In the genomic region with DNA sequence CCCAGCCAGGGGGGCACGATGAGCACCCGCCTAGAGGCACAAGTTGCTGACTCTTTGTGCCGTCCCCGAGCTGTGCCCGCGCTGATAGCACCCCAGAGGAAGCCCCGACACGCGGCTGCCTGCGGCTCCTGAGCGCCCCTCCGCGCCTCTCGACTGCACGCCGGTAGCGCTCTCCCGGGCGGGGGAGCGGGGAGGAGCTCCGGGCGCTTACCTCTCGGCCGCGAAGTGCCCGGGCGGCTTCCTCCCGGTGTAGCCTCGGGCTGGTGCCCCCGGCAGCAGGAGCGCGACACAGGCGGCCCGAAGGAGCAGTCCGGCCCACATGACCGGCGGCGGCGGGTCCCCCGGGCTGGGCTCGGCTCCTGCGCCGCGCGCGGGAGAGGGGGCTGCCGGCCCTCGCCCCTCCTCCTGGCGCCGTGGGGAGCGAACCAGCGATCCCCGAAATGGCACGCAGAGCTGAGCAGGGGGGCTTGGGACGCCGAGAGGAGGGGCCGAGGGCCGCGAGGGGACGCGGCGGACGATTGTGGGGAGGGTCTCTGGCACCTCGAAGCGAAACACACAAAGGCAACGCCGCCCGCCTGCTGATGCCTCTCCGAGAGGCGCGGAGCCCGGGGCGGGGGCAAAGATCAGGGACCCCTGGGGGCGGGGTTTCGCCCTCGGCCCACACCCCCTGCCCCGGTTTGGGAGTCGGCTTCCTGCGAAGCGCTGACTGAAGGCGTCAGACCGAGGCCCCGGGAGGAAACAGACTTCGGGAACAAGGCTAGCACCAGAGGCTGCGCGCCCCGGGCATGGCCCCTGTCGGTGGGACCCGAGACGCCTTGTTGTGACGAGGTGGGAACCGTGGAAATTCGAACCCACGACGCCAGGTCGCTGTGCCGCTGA, we compare ENCODE assay signal across 1 cellular context.
TF ChIP-seq lines count a peak whose summit lies in the region.

A gene with protein sequence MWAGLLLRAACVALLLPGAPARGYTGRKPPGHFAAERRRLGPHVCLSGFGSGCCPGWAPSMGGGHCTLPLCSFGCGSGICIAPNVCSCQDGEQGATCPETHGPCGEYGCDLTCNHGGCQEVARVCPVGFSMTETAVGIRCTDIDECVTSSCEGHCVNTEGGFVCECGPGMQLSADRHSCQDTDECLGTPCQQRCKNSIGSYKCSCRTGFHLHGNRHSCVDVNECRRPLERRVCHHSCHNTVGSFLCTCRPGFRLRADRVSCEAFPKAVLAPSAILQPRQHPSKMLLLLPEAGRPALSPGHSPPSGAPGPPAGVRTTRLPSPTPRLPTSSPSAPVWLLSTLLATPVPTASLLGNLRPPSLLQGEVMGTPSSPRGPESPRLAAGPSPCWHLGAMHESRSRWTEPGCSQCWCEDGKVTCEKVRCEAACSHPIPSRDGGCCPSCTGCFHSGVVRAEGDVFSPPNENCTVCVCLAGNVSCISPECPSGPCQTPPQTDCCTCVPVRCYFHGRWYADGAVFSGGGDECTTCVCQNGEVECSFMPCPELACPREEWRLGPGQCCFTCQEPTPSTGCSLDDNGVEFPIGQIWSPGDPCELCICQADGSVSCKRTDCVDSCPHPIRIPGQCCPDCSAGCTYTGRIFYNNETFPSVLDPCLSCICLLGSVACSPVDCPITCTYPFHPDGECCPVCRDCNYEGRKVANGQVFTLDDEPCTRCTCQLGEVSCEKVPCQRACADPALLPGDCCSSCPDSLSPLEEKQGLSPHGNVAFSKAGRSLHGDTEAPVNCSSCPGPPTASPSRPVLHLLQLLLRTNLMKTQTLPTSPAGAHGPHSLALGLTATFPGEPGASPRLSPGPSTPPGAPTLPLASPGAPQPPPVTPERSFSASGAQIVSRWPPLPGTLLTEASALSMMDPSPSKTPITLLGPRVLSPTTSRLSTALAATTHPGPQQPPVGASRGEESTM (minus strand): TSS at position 600 of the 879 bp plus-strand sequence. CDS start 279 bp downstream, at position 321.

TF ChIP-seq in HepG2, 621 proteins besides CTCF, POLR2A, EP300 and RAD21 (continued from another document and continues in another):
- TF ChIP-seq, protein P1, sequence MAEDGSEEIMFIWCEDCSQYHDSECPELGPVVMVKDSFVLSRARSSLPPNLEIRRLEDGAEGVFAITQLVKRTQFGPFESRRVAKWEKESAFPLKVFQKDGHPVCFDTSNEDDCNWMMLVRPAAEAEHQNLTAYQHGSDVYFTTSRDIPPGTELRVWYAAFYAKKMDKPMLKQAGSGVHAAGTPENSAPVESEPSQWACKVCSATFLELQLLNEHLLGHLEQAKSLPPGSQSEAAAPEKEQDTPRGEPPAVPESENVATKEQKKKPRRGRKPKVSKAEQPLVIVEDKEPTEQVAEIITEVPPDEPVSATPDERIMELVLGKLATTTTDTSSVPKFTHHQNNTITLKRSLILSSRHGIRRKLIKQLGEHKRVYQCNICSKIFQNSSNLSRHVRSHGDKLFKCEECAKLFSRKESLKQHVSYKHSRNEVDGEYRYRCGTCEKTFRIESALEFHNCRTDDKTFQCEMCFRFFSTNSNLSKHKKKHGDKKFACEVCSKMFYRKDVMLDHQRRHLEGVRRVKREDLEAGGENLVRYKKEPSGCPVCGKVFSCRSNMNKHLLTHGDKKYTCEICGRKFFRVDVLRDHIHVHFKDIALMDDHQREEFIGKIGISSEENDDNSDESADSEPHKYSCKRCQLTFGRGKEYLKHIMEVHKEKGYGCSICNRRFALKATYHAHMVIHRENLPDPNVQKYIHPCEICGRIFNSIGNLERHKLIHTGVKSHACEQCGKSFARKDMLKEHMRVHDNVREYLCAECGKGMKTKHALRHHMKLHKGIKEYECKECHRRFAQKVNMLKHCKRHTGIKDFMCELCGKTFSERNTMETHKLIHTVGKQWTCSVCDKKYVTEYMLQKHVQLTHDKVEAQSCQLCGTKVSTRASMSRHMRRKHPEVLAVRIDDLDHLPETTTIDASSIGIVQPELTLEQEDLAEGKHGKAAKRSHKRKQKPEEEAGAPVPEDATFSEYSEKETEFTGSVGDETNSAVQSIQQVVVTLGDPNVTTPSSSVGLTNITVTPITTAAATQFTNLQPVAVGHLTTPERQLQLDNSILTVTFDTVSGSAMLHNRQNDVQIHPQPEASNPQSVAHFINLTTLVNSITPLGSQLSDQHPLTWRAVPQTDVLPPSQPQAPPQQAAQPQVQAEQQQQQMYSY (CRISPR knock-in tag; IDR thresholded peaks at IDR 0.05) = peak; percentile 15; the same call in 1 of the 2 replicates
- TF ChIP-seq ARID2 (CRISPR knock-in tag; IDR thresholded peaks at IDR 0.05; ENCODE audit: borderline replicate concordance) = peak; percentile 72; the same call in 1 of the 2 replicates
- no peak for TF ChIP-seq RARA (CRISPR knock-in tag; IDR thresholded peaks at IDR 0.05)
- peak; percentile 1 for TF ChIP-seq PITX1 (CRISPR knock-in tag; IDR thresholded peaks at IDR 0.05)
- peak; percentile 2; the same call in 1 of the 2 replicates for TF ChIP-seq CBX5 (CRISPR knock-in tag; IDR thresholded peaks at IDR 0.05; ENCODE audit: borderline replicate concordance)
- TF ChIP-seq CREB1 (IDR thresholded peaks at IDR 0.05) = no peak
- TF ChIP-seq CREB1 (CRISPR knock-in tag; IDR thresholded peaks at IDR 0.05) = no peak
- TF ChIP-seq ZNF619 (CRISPR knock-in tag; IDR thresholded peaks at IDR 0.05) = 0 out of 2 replicates have a peak, but pooled peaks have one; percentile 40
- peak; percentile 32; the same call in 1 of the 2 replicates for TF ChIP-seq ZNF543 (CRISPR knock-in tag; IDR thresholded peaks at IDR 0.05)
- TF ChIP-seq NFRKB (IDR thresholded peaks at IDR 0.05) = no peak
- no peak; the same call in 1 of the 2 replicates for TF ChIP-seq ZNF33B (CRISPR knock-in tag; IDR thresholded peaks at IDR 0.05)
- TF ChIP-seq TP53 (CRISPR knock-in tag; conservative IDR thresholded peaks at IDR 0.05) = no peak
- peak; percentile 15; the same call in 1 of the 2 replicates for TF ChIP-seq ZNF776 (CRISPR knock-in tag; IDR thresholded peaks at IDR 0.05)
- no peak for TF ChIP-seq BRCA1 (CRISPR knock-in tag; IDR thresholded peaks at IDR 0.05)
- 0 out of 2 replicates have a peak, but pooled peaks have one; percentile 57 for TF ChIP-seq ZNF660 (CRISPR knock-in tag; IDR thresholded peaks at IDR 0.05; ENCODE audit: borderline replicate concordance, low read depth)
- no peak for TF ChIP-seq AHR (CRISPR knock-in tag; IDR thresholded peaks at IDR 0.05)
- peak; percentile 95 for TF ChIP-seq SRSF1 (optimal IDR thresholded peaks at IDR 0.05; ENCODE audit: low read depth, low read length)
- no peak; the same call in 1 of the 2 replicates for TF ChIP-seq ZNF563 (CRISPR knock-in tag; IDR thresholded peaks at IDR 0.05)
- TF ChIP-seq ZNF713 (CRISPR knock-in tag; IDR thresholded peaks at IDR 0.05) = no peak
- peak; percentile 71; the same call in 1 of the 2 replicates for TF ChIP-seq ZNF350 (CRISPR knock-in tag; IDR thresholded peaks at IDR 0.05; ENCODE audit: borderline replicate concordance, low read depth)
- TF ChIP-seq POLR2AphosphoS2 (IDR thresholded peaks at IDR 0.05; ENCODE audit: low read depth, low read length) = no peak
- TF ChIP-seq, protein P2, sequence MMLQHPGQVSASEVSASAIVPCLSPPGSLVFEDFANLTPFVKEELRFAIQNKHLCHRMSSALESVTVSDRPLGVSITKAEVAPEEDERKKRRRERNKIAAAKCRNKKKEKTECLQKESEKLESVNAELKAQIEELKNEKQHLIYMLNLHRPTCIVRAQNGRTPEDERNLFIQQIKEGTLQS (CRISPR knock-in tag; IDR thresholded peaks at IDR 0.05) = no peak
- TF ChIP-seq ZSCAN12 (CRISPR knock-in tag; IDR thresholded peaks at IDR 0.05) = no peak
- no peak for TF ChIP-seq SATB2 (CRISPR knock-in tag; IDR thresholded peaks at IDR 0.05)
- TF ChIP-seq, protein P3, sequence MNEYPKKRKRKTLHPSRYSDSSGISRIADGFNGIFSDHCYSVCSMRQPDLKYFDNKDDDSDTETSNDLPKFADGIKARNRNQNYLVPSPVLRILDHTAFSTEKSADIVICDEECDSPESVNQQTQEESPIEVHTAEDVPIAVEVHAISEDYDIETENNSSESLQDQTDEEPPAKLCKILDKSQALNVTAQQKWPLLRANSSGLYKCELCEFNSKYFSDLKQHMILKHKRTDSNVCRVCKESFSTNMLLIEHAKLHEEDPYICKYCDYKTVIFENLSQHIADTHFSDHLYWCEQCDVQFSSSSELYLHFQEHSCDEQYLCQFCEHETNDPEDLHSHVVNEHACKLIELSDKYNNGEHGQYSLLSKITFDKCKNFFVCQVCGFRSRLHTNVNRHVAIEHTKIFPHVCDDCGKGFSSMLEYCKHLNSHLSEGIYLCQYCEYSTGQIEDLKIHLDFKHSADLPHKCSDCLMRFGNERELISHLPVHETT (CRISPR knock-in tag; conservative IDR thresholded peaks at IDR 0.05) = no peak; the same call in 1 of the 2 replicates
- TF ChIP-seq ZMYM4 (CRISPR knock-in tag; IDR thresholded peaks at IDR 0.05) = no peak
- no peak for TF ChIP-seq ZNF337 (CRISPR knock-in tag; IDR thresholded peaks at IDR 0.05; ENCODE audit: borderline replicate concordance, low read depth)
- peak; percentile 49; the same call in 1 of the 2 replicates for TF ChIP-seq ZNF441 (CRISPR knock-in tag; IDR thresholded peaks at IDR 0.05; ENCODE audit: borderline replicate concordance)
- no peak for TF ChIP-seq NFYB (CRISPR knock-in tag; IDR thresholded peaks at IDR 0.05)
- TF ChIP-seq ETV5 (CRISPR knock-in tag; IDR thresholded peaks at IDR 0.05; ENCODE audit: borderline replicate concordance) = peak; percentile 75
- TF ChIP-seq, protein P4, sequence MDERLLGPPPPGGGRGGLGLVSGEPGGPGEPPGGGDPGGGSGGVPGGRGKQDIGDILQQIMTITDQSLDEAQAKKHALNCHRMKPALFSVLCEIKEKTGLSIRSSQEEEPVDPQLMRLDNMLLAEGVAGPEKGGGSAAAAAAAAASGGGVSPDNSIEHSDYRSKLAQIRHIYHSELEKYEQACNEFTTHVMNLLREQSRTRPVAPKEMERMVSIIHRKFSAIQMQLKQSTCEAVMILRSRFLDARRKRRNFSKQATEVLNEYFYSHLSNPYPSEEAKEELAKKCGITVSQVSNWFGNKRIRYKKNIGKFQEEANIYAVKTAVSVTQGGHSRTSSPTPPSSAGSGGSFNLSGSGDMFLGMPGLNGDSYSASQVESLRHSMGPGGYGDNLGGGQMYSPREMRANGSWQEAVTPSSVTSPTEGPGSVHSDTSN (CRISPR knock-in tag; IDR thresholded peaks at IDR 0.05) = no peak
- TF ChIP-seq ZNF136 (CRISPR knock-in tag; IDR thresholded peaks at IDR 0.05; ENCODE audit: low read depth) = no peak; the same call in 1 of the 2 replicates
- no peak for TF ChIP-seq ZNF569 (CRISPR knock-in tag; IDR thresholded peaks at IDR 0.05; ENCODE audit: borderline replicate concordance)
- no peak for TF ChIP-seq ZNF598 (CRISPR knock-in tag; IDR thresholded peaks at IDR 0.05; ENCODE audit: borderline replicate concordance)
- peak; percentile 74 for TF ChIP-seq ZMAT3 (CRISPR knock-in tag; conservative IDR thresholded peaks at IDR 0.05)
- TF ChIP-seq, protein P5, sequence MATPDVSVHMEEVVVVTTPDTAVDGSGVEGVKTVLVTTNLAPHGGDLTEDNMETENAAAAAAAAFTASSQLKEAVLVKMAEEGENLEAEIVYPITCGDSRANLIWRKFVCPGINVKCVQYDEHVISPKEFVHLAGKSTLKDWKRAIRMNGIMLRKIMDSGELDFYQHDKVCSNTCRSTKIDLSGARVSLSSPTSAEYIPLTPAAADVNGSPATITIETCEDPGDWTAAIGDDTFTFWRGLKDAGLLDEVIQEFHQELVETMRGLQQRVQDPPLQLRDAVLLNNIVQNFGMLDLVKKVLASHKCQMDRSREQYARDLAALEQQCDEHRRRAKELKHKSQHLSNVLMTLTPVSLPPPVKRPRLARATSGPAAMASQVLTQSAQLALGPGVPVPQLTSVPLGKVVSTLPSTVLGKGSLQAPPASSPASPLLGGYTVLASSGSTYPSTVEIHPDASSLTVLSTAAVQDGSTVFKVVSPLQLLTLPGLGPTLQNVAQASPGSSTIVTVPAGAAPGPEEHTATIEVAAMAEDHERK (CRISPR knock-in tag; IDR thresholded peaks at IDR 0.05; ENCODE audit: low read depth) = no peak
- TF ChIP-seq YY1 (IDR thresholded peaks at IDR 0.05; ENCODE audit: insufficient read depth, insufficient replicate concordance, low read depth, low read length) = no peak
- TF ChIP-seq SOX5 (CRISPR knock-in tag; IDR thresholded peaks at IDR 0.05; ENCODE audit: borderline replicate concordance) = peak; percentile 16; the same call in 1 of the 2 replicates
- TF ChIP-seq SIX1 (CRISPR knock-in tag; IDR thresholded peaks at IDR 0.05; ENCODE audit: borderline replicate concordance) = no peak
- no peak for TF ChIP-seq TCF12 (IDR thresholded peaks at IDR 0.05)
- TF ChIP-seq TCF12 (CRISPR knock-in tag; IDR thresholded peaks at IDR 0.05) = no peak
- TF ChIP-seq, protein P6, sequence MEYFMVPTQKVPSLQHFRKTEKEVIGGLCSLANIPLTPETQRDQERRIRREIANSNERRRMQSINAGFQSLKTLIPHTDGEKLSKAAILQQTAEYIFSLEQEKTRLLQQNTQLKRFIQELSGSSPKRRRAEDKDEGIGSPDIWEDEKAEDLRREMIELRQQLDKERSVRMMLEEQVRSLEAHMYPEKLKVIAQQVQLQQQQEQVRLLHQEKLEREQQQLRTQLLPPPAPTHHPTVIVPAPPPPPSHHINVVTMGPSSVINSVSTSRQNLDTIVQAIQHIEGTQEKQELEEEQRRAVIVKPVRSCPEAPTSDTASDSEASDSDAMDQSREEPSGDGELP (IDR thresholded peaks at IDR 0.05; ENCODE audit: borderline replicate concordance, low read depth) = no peak
- 0 out of 2 replicates have a peak, but pooled peaks have one; percentile 64 for TF ChIP-seq ZNF235 (CRISPR knock-in tag; IDR thresholded peaks at IDR 0.05; ENCODE audit: borderline replicate concordance)
- TF ChIP-seq, protein P7, sequence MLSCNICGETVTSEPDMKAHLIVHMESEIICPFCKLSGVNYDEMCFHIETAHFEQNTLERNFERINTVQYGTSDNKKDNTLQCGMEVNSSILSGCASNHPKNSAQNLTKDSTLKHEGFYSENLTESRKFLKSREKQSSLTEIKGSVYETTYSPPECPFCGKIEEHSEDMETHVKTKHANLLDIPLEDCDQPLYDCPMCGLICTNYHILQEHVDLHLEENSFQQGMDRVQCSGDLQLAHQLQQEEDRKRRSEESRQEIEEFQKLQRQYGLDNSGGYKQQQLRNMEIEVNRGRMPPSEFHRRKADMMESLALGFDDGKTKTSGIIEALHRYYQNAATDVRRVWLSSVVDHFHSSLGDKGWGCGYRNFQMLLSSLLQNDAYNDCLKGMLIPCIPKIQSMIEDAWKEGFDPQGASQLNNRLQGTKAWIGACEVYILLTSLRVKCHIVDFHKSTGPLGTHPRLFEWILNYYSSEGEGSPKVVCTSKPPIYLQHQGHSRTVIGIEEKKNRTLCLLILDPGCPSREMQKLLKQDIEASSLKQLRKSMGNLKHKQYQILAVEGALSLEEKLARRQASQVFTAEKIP (CRISPR knock-in tag; IDR thresholded peaks at IDR 0.05; ENCODE audit: borderline replicate concordance) = no peak
- no peak for TF ChIP-seq ZNF773 (CRISPR knock-in tag; IDR thresholded peaks at IDR 0.05; ENCODE audit: borderline replicate concordance)
